20 cellular contexts compared by ENCODE assay signal in the genomic region with DNA sequence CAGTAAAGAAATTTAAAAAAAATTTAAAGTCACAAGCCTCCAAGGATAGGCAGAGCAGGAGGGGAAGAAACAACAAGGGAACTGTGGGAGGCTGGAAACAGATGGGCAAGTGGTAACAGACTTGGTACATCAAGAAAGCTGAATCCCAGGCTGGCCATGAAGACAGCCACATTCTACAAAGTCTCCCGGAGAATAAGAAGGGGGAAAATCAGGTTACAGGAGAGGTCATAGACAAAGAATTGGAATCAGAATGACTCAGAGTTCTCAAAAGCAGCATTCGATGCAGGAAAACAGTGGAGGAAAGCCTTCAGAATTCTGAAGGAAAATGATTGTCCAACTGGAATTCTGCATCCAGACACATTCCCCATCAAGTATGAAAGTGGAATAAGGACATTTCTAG.
"Had no signal": no experiment of that assay in that cellular context is flagged by ENCODE, and none has a peak within 500 bp of the region (broad histone marks: within the 10 kb centered on the region; RNA-seq: fewer than 3 reads in every experiment).

No MANE protein-coding gene starts in this region.

- H3K36me3 ChIP-seq: esophagus squamous epithelium, right lobe of liver, tibial nerve, upper lobe of right lung had no signal

- H3K4me3 ChIP-seq: esophagus squamous epithelium, hepatocyte, psoas muscle, right lobe of liver, tibial nerve, upper lobe of right lung had no signal

- H3K27me3 ChIP-seq: esophagus squamous epithelium, foreskin keratinocyte, hepatocyte, right lobe of liver, tibial nerve, upper lobe of right lung had no signal

- H3K36me3 Mint-ChIP-seq: naive thymus-derived CD4-positive, alpha-beta T cell; stimulated activated memory B cell treated with anti-CD40 and anti-IgM and Interleukin-4, amounts not matched to agents 10 μg/mL and 1 μg/mL and 100 μg/mL, for 72 hours had no signal

- H3K4me1 Mint-ChIP-seq: central memory CD8-positive, alpha-beta T cell; naive thymus-derived CD4-positive, alpha-beta T cell; stimulated activated memory B cell treated with anti-CD40 and anti-IgM and Interleukin-4, amounts not matched to agents 10 μg/mL and 1 μg/mL and 100 μg/mL, for 72 hours had no signal

- DNase-seq: effector memory CD8-positive, alpha-beta T cell; esophagus squamous epithelium; foreskin keratinocyte; head of caudate nucleus; kidney; left colon; naive thymus-derived CD4-positive, alpha-beta T cell; nephron progenitor cell; psoas muscle; retina; right lobe of liver; stimulated activated CD4-positive, alpha-beta T cell treated with anti-CD3 and anti-CD28 coated beads, Interleukin-4, amount 100 ng/mL, for 24 hours; upper lobe of right lung had no signal

- H2AFZ ChIP-seq: hepatocyte had no signal

- H3K4me3 Mint-ChIP-seq: central memory CD8-positive, alpha-beta T cell; dendritic cell treated with granulocyte-macrophage colony-stimulating factor and Interleukin-4, amounts not matched to agents 40 ng/mL and 50 ng/mL, for 4 days; effector memory CD8-positive, alpha-beta T cell; naive thymus-derived CD4-positive, alpha-beta T cell; nephron progenitor cell; stimulated activated memory B cell treated with anti-CD40 and anti-IgM and Interleukin-4, amounts not matched to agents 10 μg/mL and 1 μg/mL and 100 μg/mL, for 72 hours; stimulated activated naive CD8-positive, alpha-beta T cell treated with anti-CD3 and anti-CD28 coated beads, Interleukin-15, Interleukin-2, amounts not matched to agents 100 ng/mL and 50 ng/mL, for 24 hours had no signal

- H3K4me2 ChIP-seq: hepatocyte had no signal

- ATAC-seq: effector memory CD8-positive, alpha-beta T cell; foreskin keratinocyte; left colon; naive thymus-derived CD4-positive, alpha-beta T cell; psoas muscle; right lobe of liver; stimulated activated memory B cell treated with anti-CD40 and anti-IgM and Interleukin-4, amounts not matched to agents 10 μg/mL and 1 μg/mL and 100 μg/mL, for 72 hours; upper lobe of right lung had no signal

- H3K27me3 Mint-ChIP-seq: dendritic cell treated with granulocyte-macrophage colony-stimulating factor and Interleukin-4, amounts not matched to agents 40 ng/mL and 50 ng/mL, for 4 days; stimulated activated naive CD8-positive, alpha-beta T cell treated with anti-CD3 and anti-CD28 coated beads, Interleukin-15, Interleukin-2, amounts not matched to agents 100 ng/mL and 50 ng/mL, for 24 hours had no signal

- H3K27ac Mint-ChIP-seq: dendritic cell treated with granulocyte-macrophage colony-stimulating factor and Interleukin-4, amounts not matched to agents 40 ng/mL and 50 ng/mL, for 4 days; effector memory CD8-positive, alpha-beta T cell; naive thymus-derived CD4-positive, alpha-beta T cell; nephron progenitor cell; stimulated activated memory B cell treated with anti-CD40 and anti-IgM and Interleukin-4, amounts not matched to agents 10 μg/mL and 1 μg/mL and 100 μg/mL, for 72 hours; stimulated activated naive CD8-positive, alpha-beta T cell treated with anti-CD3 and anti-CD28 coated beads, Interleukin-15, Interleukin-2, amounts not matched to agents 100 ng/mL and 50 ng/mL, for 24 hours had no signal

- H3K79me2 ChIP-seq: hepatocyte had no signal

- H3K9me3 Mint-ChIP-seq: central memory CD8-positive, alpha-beta T cell; dendritic cell treated with granulocyte-macrophage colony-stimulating factor and Interleukin-4, amounts not matched to agents 40 ng/mL and 50 ng/mL, for 4 days; effector memory CD8-positive, alpha-beta T cell; naive thymus-derived CD4-positive, alpha-beta T cell; nephron progenitor cell; stimulated activated memory B cell treated with anti-CD40 and anti-IgM and Interleukin-4, amounts not matched to agents 10 μg/mL and 1 μg/mL and 100 μg/mL, for 72 hours; stimulated activated naive CD8-positive, alpha-beta T cell treated with anti-CD3 and anti-CD28 coated beads, Interleukin-15, Interleukin-2, amounts not matched to agents 100 ng/mL and 50 ng/mL, for 24 hours had no signal

- H3K9me3 ChIP-seq: esophagus squamous epithelium, psoas muscle, right lobe of liver, tibial nerve, upper lobe of right lung had no signal

- H3K4me1 ChIP-seq: foreskin keratinocyte, psoas muscle, right lobe of liver, upper lobe of right lung had no signal

- H3K27ac ChIP-seq: epithelial cell of prostate, esophagus squamous epithelium, foreskin keratinocyte, hepatocyte, psoas muscle, right lobe of liver, tibial nerve, upper lobe of right lung had no signal
